ENCODE assay signal across 9 cellular contexts in genomic region chr9:131677051-131677444, GRCh38.
DNase-seq lines count a peak whose midpoint lies in the region; ATAC-seq and TF ChIP-seq lines count a peak whose summit lies in the region.
"Had no signal": no experiment of that assay in that cellular context is flagged by ENCODE, and none has a peak within 500 bp of the region (broad histone marks: within the 10 kb centered on the region; RNA-seq: fewer than 3 reads in every experiment).

No MANE protein-coding gene starts in this region.

- peaks cover 20% of the 10 kb centered on the region for H3K36me3 Mint-ChIP-seq in activated CD4-positive, alpha-beta T cell treated with anti-CD3 and anti-CD28 coated beads, Interleukin-2, amount 10 ng/mL, durations not matched to agents 7 days and 5 days (ENCODE audit: low read depth)
- no peaks in the 10 kb centered on the region for H3K36me3 Mint-ChIP-seq in activated naive CD8-positive, alpha-beta T cell treated with anti-CD3 and anti-CD28 coated beads, Interleukin-2, amount 50 U/mL, for 24 hours (ENCODE audit: low read depth)

- CTCF ChIA-PET in activated CD4-positive, alpha-beta T cell treated with anti-CD3 and anti-CD28 coated beads, Interleukin-2, amount 10 ng/mL, durations not matched to agents 7 days and 5 days (lab: Charles Lee): interaction anchor here (0.8 to 7.5 kb wide), 10 partner anchors 11 to 86 kb away, joined by 3 to 47 read pairs (median 10); partner anchors contain the start of gene RAPGEF1

- H3K27me3 Mint-ChIP-seq in activated CD4-positive, alpha-beta T cell treated with anti-CD3 and anti-CD28 coated beads, Interleukin-2, amount 10 ng/mL, durations not matched to agents 7 days and 5 days: no peaks in the 10 kb centered on the region
- no peaks in the 10 kb centered on the region for H3K27me3 Mint-ChIP-seq in activated naive CD8-positive, alpha-beta T cell treated with anti-CD3 and anti-CD28 coated beads, Interleukin-2, amount 50 U/mL, for 24 hours

- peak overlapping the region; percentile 55 for H3K4me3 Mint-ChIP-seq in activated CD4-positive, alpha-beta T cell treated with anti-CD3 and anti-CD28 coated beads, Interleukin-2, amount 10 ng/mL, durations not matched to agents 7 days and 5 days
- H3K4me3 Mint-ChIP-seq in activated naive CD8-positive, alpha-beta T cell treated with anti-CD3 and anti-CD28 coated beads, Interleukin-2, amount 50 U/mL, for 24 hours: peak overlapping the region; percentile 51

- TF ChIP-seq CTCF in thoracic aorta (IDR thresholded peaks at IDR 0.05): no peak
- TF ChIP-seq CTCF in foreskin keratinocyte (conservative IDR thresholded peaks at IDR 0.05): no peak

- peaks cover 81 to 98% of the 10 kb centered on the region in 2 donors for H3K4me1 ChIP-seq in thoracic aorta (ENCODE audit: control insufficient read depth in 1 of 2, low read depth in 2 of 2)
- peaks cover 34% of the 10 kb centered on the region for H3K4me1 ChIP-seq in foreskin keratinocyte

- ATAC-seq in activated naive CD8-positive, alpha-beta T cell treated with anti-CD3 and anti-CD28 coated beads, Interleukin-2, amount 50 U/mL, for 24 hours: no peak
- ATAC-seq in thoracic aorta (ENCODE audit: insufficient number of reproducible peaks, low FRiP score, low read depth): no peak
- ATAC-seq in foreskin keratinocyte: no peak
- ATAC-seq in HG03378 (IDR thresholded peaks at IDR 0.05; ENCODE audit: unreplicated experiment): no peak

- no peaks in the 10 kb centered on the region for H3K9me3 Mint-ChIP-seq in activated CD4-positive, alpha-beta T cell treated with anti-CD3 and anti-CD28 coated beads, Interleukin-2, amount 10 ng/mL, durations not matched to agents 7 days and 5 days
- H3K9me3 Mint-ChIP-seq in activated naive CD8-positive, alpha-beta T cell treated with anti-CD3 and anti-CD28 coated beads, Interleukin-2, amount 50 U/mL, for 24 hours: no peaks in the 10 kb centered on the region

- peak overlapping the region; percentile 92 for H3K27ac Mint-ChIP-seq in activated CD4-positive, alpha-beta T cell treated with anti-CD3 and anti-CD28 coated beads, Interleukin-2, amount 10 ng/mL, durations not matched to agents 7 days and 5 days
- H3K27ac Mint-ChIP-seq in activated naive CD8-positive, alpha-beta T cell treated with anti-CD3 and anti-CD28 coated beads, Interleukin-2, amount 50 U/mL, for 24 hours: peak overlapping the region; percentile 83

- DNase-seq in activated CD4-positive, alpha-beta T cell treated with anti-CD3 and anti-CD28 coated beads, Interleukin-2, amount 10 ng/mL, durations not matched to agents 7 days and 5 days: no peak
- DNase-seq in activated CD4-positive, alpha-beta T cell treated with anti-CD3 and anti-CD28 coated beads, Interleukin-2, amount 50 U/mL, for 4 hours: no peak
- DNase-seq in activated naive CD8-positive, alpha-beta T cell treated with anti-CD3 and anti-CD28 coated beads, Interleukin-2, amount 50 U/mL, for 24 hours: no peak
- DNase-seq in thoracic aorta (ENCODE audit: low spot score): no peak
- DNase-seq in foreskin keratinocyte: no peak
- no peak for DNase-seq in stimulated activated CD8-positive, alpha-beta memory T cell treated with anti-CD3 and anti-CD28 coated beads, Interleukin-4, amount 100 ng/mL, for 48 hours
- DNase-seq: activated CD4-positive, CD25-positive, alpha-beta regulatory T cell treated with anti-CD3 and anti-CD28 coated beads, Interleukin-2, amount 50 U/mL, for 72 hours had no signal

- peak overlapping the region; percentile 53 for H3K4me3 ChIP-seq in thoracic aorta

- peak overlapping the region; percentile 86 for H3K27ac ChIP-seq in layer of hippocampus (ENCODE audit: low read depth, low read length)
- peak overlapping the region; percentile 96 for H3K27ac ChIP-seq in thoracic aorta
- no peak overlapping the region for H3K27ac ChIP-seq in foreskin keratinocyte

- H3K27me3 ChIP-seq in layer of hippocampus (ENCODE audit: control insufficient read depth, insufficient read depth, low read length) (no peaks in the 10 kb centered on the region), thoracic aorta (replicated peaks; ENCODE audit: insufficient read depth) (no peaks in the 10 kb centered on the region), foreskin keratinocyte (no peaks in the 10 kb centered on the region)

- no peaks in the 10 kb centered on the region for H3K9me3 ChIP-seq in thoracic aorta

- POLR2A ChIA-PET in activated CD4-positive, alpha-beta T cell treated with anti-CD3 and anti-CD28 coated beads, Interleukin-2, amount 10 ng/mL, durations not matched to agents 7 days and 5 days (lab: Charles Lee): interaction anchor here (0.6 to 1.9 kb wide), 4 partner anchors 15 to 62 kb away, joined by 3 to 5 read pairs (median 4); partner anchors contain the start of gene RAPGEF1

- no peaks in the 10 kb centered on the region for H3K36me3 ChIP-seq in thoracic aorta

- peaks cover 86% of the 10 kb centered on the region for H3K4me1 Mint-ChIP-seq in activated CD4-positive, alpha-beta T cell treated with anti-CD3 and anti-CD28 coated beads, Interleukin-2, amount 10 ng/mL, durations not matched to agents 7 days and 5 days
- H3K4me1 Mint-ChIP-seq in activated naive CD8-positive, alpha-beta T cell treated with anti-CD3 and anti-CD28 coated beads, Interleukin-2, amount 50 U/mL, for 24 hours: peaks cover 89% of the 10 kb centered on the region
